In the genomic region with DNA sequence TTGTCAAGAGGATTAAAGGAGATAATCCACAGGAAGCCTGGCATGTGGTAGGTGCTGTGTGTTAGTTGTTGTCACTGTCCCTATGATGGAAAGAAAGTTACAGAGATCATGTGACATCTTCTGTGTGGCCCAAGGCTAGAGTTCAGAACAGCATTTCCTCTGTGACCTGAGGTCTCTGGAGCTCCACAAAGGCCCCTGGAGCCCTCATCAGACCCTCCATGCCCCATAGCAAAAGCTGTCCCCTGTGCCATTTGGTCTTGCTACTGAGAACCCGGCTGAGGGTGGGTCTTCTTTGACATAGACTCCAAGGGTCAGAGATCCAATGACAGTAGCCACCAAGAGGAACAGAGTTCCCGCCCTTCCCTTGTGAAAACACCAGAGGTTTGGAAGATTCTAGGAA, we compare ENCODE assay signal across 35 cellular contexts. TPM values are rescaled to one million over a fixed set of nuclear protein-coding genes. Genes with fewer than 3 reads are reported as not detected.
"Had no signal": no experiment of that assay in that cellular context is flagged by ENCODE, and none has a peak within 500 bp of the region (broad histone marks: within the 10 kb centered on the region; RNA-seq: fewer than 3 reads in every experiment).

No MANE protein-coding gene starts in this region.

- H3K4me1 Mint-ChIP-seq: T-cell had no signal

- H3K4me3 ChIP-seq: MG63, PC-9, SJSA1 had no signal

- H3K27me3 Mint-ChIP-seq: T-cell had no signal

- H2AFZ ChIP-seq: PC-9 had no signal

- H3K27ac ChIP-seq: PC-9, RWPE1, SJSA1 had no signal

- H3K9ac ChIP-seq: SK-N-SH had no signal

- H3K4me2 ChIP-seq: PC-9, SK-N-SH had no signal

- H3K36me3 ChIP-seq: MG63, SJSA1 had no signal

- ATAC-seq: Panc1, Right ventricle myocardium inferior, T-cell had no signal

- H3K4me1 ChIP-seq: SJSA1 had no signal

- H3K4me3 Mint-ChIP-seq: T-cell had no signal

- FAIRE-seq: RCC 7860 had no signal

- H3K9me3 Mint-ChIP-seq: T-cell had no signal

- H3K27ac Mint-ChIP-seq: T-cell had no signal

- H3K27me3 ChIP-seq: MG63, SJSA1 had no signal

- H3K9me3 ChIP-seq: MG63, SJSA1, SK-N-SH had no signal

- DNase-seq: Kasumi-1, MG63, NCI-H1048, NCI-H1092 treated with DMSO at 0.1 percent for 48 hours, NCI-H1105 treated with DMSO at 0.1 percent for 48 hours, NCI-H1417, NCI-H1436, NCI-H146, NCI-H1694, NCI-H187, NCI-H1930, NCI-H2029 treated with DMSO at 0.1 percent for 48 hours, NCI-H2081 treated with DMSO at 0.1 percent for 48 hours, NCI-H2107, NCI-H2171, NCI-H226, NCI-H446 treated with DMSO at 0.1 percent for 48 hours, NCI-H510A, NCI-H526, NCI-H69, NCI-H748 treated with DMSO at 0.1 percent for 48 hours, PC-9, SHP77, SIG-M5, SK-N-SH, T-cell had no signal

RNA-seq across cellular contexts. Expression of a gene that starts 8.1 kb away (rescaled TPM):
- total RNA-seq: M059J; OCI-LY7; PC-9; Right ventricle myocardium inferior; RPMI7951; SJSA1; T-helper 1 cell treated with Interleukin-12 subunit alpha and Interleukin-12 subunit beta and Interleukin-4 antibody, amounts not matched to agents 30 ng/mL and 1 ng/mL, for 36 hours had no signal
- polyA plus RNA-seq: SK-N-SH had no signal

RNA-seq across cellular contexts. Expression of a gene that starts 27.4 kb away (rescaled TPM):
- total RNA-seq: M059J; OCI-LY7; PC-9; Right ventricle myocardium inferior; RPMI7951; SJSA1; T-helper 1 cell treated with Interleukin-12 subunit alpha and Interleukin-12 subunit beta and Interleukin-4 antibody, amounts not matched to agents 30 ng/mL and 1 ng/mL, for 36 hours had no signal
- polyA plus RNA-seq: SK-N-SH had no signal

RNA-seq across cellular contexts. Expression of a gene that starts 45.7 kb away (rescaled TPM):
- total RNA-seq: OCI-LY7, PC-9, Right ventricle myocardium inferior, SJSA1 had no signal
